ENCODE assay signal across 9 cellular contexts in the genomic region with DNA sequence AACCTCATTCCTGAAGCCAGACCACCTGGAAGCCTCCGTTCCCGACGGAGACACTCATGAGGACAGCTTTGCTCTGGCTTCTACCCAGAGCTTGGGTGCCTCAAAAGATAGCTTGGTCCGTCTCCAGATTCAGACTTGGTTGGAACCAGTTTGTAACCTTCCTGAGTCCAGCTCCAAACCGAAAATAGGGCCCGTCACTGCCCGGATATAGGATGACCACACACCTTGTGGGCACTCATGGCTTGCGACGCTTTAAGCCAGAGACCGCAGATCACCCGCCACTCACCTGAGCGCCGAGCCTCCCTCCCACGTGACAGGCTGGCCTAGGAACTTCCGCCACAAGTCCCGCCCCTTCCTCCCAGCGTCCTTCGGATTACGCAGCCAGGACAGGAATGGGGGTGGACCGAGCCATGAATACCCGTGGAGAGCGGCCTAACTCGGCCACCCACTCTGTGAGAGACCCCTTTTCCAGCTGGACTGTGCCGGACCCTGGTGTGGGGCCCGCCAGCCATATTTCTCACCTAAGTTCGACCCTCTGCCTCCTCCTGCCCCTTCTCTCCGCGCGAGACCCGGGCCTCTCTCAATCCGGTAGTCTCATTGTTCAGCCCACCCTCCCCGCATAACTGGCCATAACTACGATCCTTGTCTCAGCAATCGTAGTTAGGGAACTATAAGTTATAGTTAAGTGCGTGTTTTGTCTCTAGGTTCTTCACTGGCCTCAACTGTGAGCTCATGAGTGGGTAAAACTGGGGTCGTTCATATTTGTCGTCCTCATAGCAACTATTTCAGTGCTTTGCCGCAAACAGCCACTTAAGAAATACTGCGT. TPM values are rescaled to one million over a fixed set of nuclear protein-coding genes. Genes with fewer than 3 reads are reported as not detected.
DNase-seq lines count a peak whose midpoint lies in the region; ATAC-seq, FAIRE-seq and TF ChIP-seq lines count a peak whose summit lies in the region.
"Had no signal": no experiment of that assay in that cellular context is flagged by ENCODE, and none has a peak within 500 bp of the region (broad histone marks: within the 10 kb centered on the region; RNA-seq: fewer than 3 reads in every experiment).

A gene with protein sequence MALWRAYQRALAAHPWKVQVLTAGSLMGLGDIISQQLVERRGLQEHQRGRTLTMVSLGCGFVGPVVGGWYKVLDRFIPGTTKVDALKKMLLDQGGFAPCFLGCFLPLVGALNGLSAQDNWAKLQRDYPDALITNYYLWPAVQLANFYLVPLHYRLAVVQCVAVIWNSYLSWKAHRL (minus strand): TSS at position 332 of the 826 bp plus-strand sequence. CDS start 580 bp downstream, outside the sequence.

- H3K9ac ChIP-seq in kidney (ENCODE audit: low read length in 2 of 2) = peak within 1 kb of the TSS; percentile 96 to 97

- ATAC-seq in GM19043 (IDR thresholded peaks at IDR 0.05; ENCODE audit: low read depth, unreplicated experiment) (peak; percentile 93), HG03354 (IDR thresholded peaks at IDR 0.05; ENCODE audit: poor library complexity, severe bottlenecking, unreplicated experiment) (peak; percentile 94)

- H3K4me1 ChIP-seq in kidney (ENCODE audit: control insufficient read depth in 1 of 2, insufficient read depth in 1 of 2, low read depth in 1 of 2, low read length in 2 of 2) = peaks cover 0 to 11% of the 10 kb centered on the region in 2 donors

- H3K9me3 ChIP-seq in kidney (ENCODE audit: control insufficient read depth in 1 of 2, low read length in 2 of 2) = no peaks in the 10 kb centered on the region

- intact Hi-C loops in kidney (cut with DNase I) = no loop called here

- no peak for TF ChIP-seq CTCF in kidney (IDR thresholded peaks at IDR 0.05; ENCODE audit: borderline replicate concordance, extremely low read depth, insufficient read depth)

- peak within 1 kb of the TSS; percentile 95 to 98 for H3K4me3 ChIP-seq in kidney (ENCODE audit: low read length in 2 of 2)

- FAIRE-seq in kidney (lab: Jason Lieb, UNC) = no peak
- FAIRE-seq: TTC549 had no signal

- H3K27ac ChIP-seq in kidney (ENCODE audit: low read depth in 2 of 2, low read length in 2 of 2) = peak within 1 kb of the TSS; percentile 86 to 96

- peak; percentile 97 for DNase-seq in AG20443 (ENCODE audit: low spot score)
- peak; percentile 92 for DNase-seq in NCI-H510A (lab: John Stamatoyannopoulos, UW)
- DNase-seq in activated CD4-positive, alpha-beta T cell treated with anti-CD3 and anti-CD28 coated beads for 1 hour = peak; percentile 76
- peak; percentile 20 to 69 for DNase-seq in cerebellar nuclear complex (lab: John Stamatoyannopoulos, UW)
- DNase-seq in kidney = peak; percentile 97
- DNase-seq in stimulated activated CD4-positive, alpha-beta T cell treated with anti-CD3 and anti-CD28 coated beads, Interleukin-15, amount 100 ng/mL, for 1 hour (ENCODE audit: low read depth in 1 of 2, low spot score in 1 of 2) = peak; percentile 67 to 77

- peaks cover 4 to 18% of the 10 kb centered on the region in 2 donors for H3K36me3 ChIP-seq in kidney (ENCODE audit: control insufficient read depth in 1 of 2, insufficient read depth in 2 of 2, low read length in 2 of 2)

RNA-seq across cellular contexts. Expression of the gene that starts here (rescaled TPM):
- total RNA-seq in kidney = 66.2 TPM
- 120 TPM for polyA plus RNA-seq in kidney (ENCODE audit: insufficient read depth, low read depth, low replicate concordance)

Comparison
In these comparisons a context has a peak if more than half of its experiments do, and no peak if none do; other contexts are left out.
1. Peak in every context shown above with its lines: DNase-seq, ATAC-seq, H3K4me3 ChIP-seq and H3K27ac ChIP-seq.
2. DNase-seq: peak in every context shown above with its lines; median percentile 97 in AG20443; 97 in kidney; 92 in NCI-H510A; 76 in activated CD4-positive, alpha-beta T cell treated with anti-CD3 and anti-CD28 coated beads for 1 hour; 72 in stimulated activated CD4-positive, alpha-beta T cell treated with anti-CD3 and anti-CD28 coated beads, Interleukin-15, amount 100 ng/mL, for 1 hour; 44 in cerebellar nuclear complex.